Comparison of ENCODE assay signal across 8 cellular contexts in genomic region chr11:16604784-16605439, GRCh38.
DNase-seq lines count a peak whose midpoint lies in the region; ATAC-seq and TF ChIP-seq lines count a peak whose summit lies in the region.

No MANE protein-coding gene starts in this region.

- H3K4me3 Mint-ChIP-seq in IgD-negative memory B cell (peak overlapping the region; percentile 37 to 78 (median 67)), progenitor cell of endocrine pancreas (ENCODE audit: low read depth) (peak overlapping the region; percentile 83)
- H3K4me3 Mint-ChIP-seq in activated naive CD8-positive, alpha-beta T cell treated with anti-CD3 and anti-CD28 coated beads, Interleukin-2, amount 10 ng/mL, durations not matched to agents 7 days and 5 days, result peak overlapping the region; percentile 35

- peaks cover 44% of the 10 kb centered on the region for H3K27me3 Mint-ChIP-seq in IgD-negative memory B cell
- peaks cover 55% of the 10 kb centered on the region for H3K27me3 Mint-ChIP-seq in activated naive CD8-positive, alpha-beta T cell treated with anti-CD3 and anti-CD28 coated beads, Interleukin-2, amount 10 ng/mL, durations not matched to agents 7 days and 5 days
- H3K27me3 Mint-ChIP-seq in progenitor cell of endocrine pancreas, result peaks cover 31% of the 10 kb centered on the region

- H3K9me3 ChIP-seq in heart right ventricle, result no peaks in the 10 kb centered on the region

- TF ChIP-seq CTCF in heart right ventricle (IDR thresholded peaks at IDR 0.05) (no peak), progenitor cell of endocrine pancreas (IDR thresholded peaks at IDR 0.05; ENCODE audit: unreplicated experiment) (no peak)

- H3K4me1 ChIP-seq in heart right ventricle, result peaks cover 0 to 52% (median 17%) of the 10 kb centered on the region in 9 donors

- H3K4me1 Mint-ChIP-seq in IgD-negative memory B cell (peaks cover 8 to 10% (median 10%) of the 10 kb centered on the region in 3 donors), progenitor cell of endocrine pancreas (ENCODE audit: low read depth) (peaks cover 12% of the 10 kb centered on the region)
- H3K4me1 Mint-ChIP-seq in activated naive CD8-positive, alpha-beta T cell treated with anti-CD3 and anti-CD28 coated beads, Interleukin-2, amount 10 ng/mL, durations not matched to agents 7 days and 5 days, result peaks cover 11% of the 10 kb centered on the region

- H3K4me3 ChIP-seq in heart right ventricle, result peak overlapping the region; percentile 57 to 95 (median 84)

- no peaks in the 10 kb centered on the region for H3K36me3 ChIP-seq in heart right ventricle

- POLR2A ChIA-PET in activated naive CD8-positive, alpha-beta T cell treated with anti-CD3 and anti-CD28 coated beads, Interleukin-2, amount 10 ng/mL, durations not matched to agents 7 days and 5 days (lab: Charles Lee), result interaction anchor here (0.8 to 1.0 kb wide), 2 partner anchors 9 to 11 kb away, joined by 3 read pairs; no protein-coding TSS in a partner anchor

- intact Hi-C loops in heart right ventricle (cut with DNase I), result loop anchor here in 9 of 10 donors (5.0 to 10.0 kb wide), 14 partner anchors 140 to 960 kb away; partner anchors contain the start of gene SOX6 (in 4 of the 9)

- H3K36me3 Mint-ChIP-seq in IgD-negative memory B cell (peaks cover 5% of the 10 kb centered on the region), progenitor cell of endocrine pancreas (ENCODE audit: insufficient read depth) (no peaks in the 10 kb centered on the region)
- H3K36me3 Mint-ChIP-seq in activated naive CD8-positive, alpha-beta T cell treated with anti-CD3 and anti-CD28 coated beads, Interleukin-2, amount 10 ng/mL, durations not matched to agents 7 days and 5 days, result no peaks in the 10 kb centered on the region

- H3K9me3 Mint-ChIP-seq in IgD-negative memory B cell (peaks cover 3 to 13% (median 4%) of the 10 kb centered on the region in 3 donors), progenitor cell of endocrine pancreas (ENCODE audit: low read depth) (no peaks in the 10 kb centered on the region)
- no peaks in the 10 kb centered on the region for H3K9me3 Mint-ChIP-seq in activated naive CD8-positive, alpha-beta T cell treated with anti-CD3 and anti-CD28 coated beads, Interleukin-2, amount 10 ng/mL, durations not matched to agents 7 days and 5 days

- 1% methylated on average over 59 of the region's 59 CpGs for WGBS in heart right ventricle, 2 donors

- DNase-seq in EH (ENCODE audit: low read depth) (peak; percentile 58), heart right ventricle (peak; percentile 46 to 67), progenitor cell of endocrine pancreas (ENCODE audit: low spot score, unreplicated experiment) (no peak)
- peak; percentile 34 for DNase-seq in activated naive CD8-positive, alpha-beta T cell treated with anti-CD3 and anti-CD28 coated beads, Interleukin-2, amount 10 ng/mL, durations not matched to agents 7 days and 5 days

- peaks cover 0 to 95% (median 0%) of the 10 kb centered on the region in 7 donors for H3K27me3 ChIP-seq in heart right ventricle

- peak overlapping the region in 2 of 3 donors; percentile 43 to 81 for H3K27ac Mint-ChIP-seq in IgD-negative memory B cell
- H3K27ac Mint-ChIP-seq in activated naive CD8-positive, alpha-beta T cell treated with anti-CD3 and anti-CD28 coated beads, Interleukin-2, amount 10 ng/mL, durations not matched to agents 7 days and 5 days, result no peak overlapping the region
- peak overlapping the region; percentile 94 for H3K27ac Mint-ChIP-seq in progenitor cell of endocrine pancreas

- no peak for ATAC-seq in activated naive CD8-positive, alpha-beta T cell treated with anti-CD3 and anti-CD28 coated beads, Interleukin-2, amount 10 ng/mL, durations not matched to agents 7 days and 5 days (ENCODE audit: low read depth)
- ATAC-seq in heart right ventricle, result peak; percentile 3 to 48 (median 26)
- no peak for ATAC-seq in HG02938 (IDR thresholded peaks at IDR 0.05; ENCODE audit: unreplicated experiment)
- ATAC-seq in HG02852 (IDR thresholded peaks at IDR 0.05; ENCODE audit: unreplicated experiment), result no peak
- no peak for ATAC-seq in HG03039 (IDR thresholded peaks at IDR 0.05; ENCODE audit: unreplicated experiment)

- peak overlapping the region; percentile 85 to 99 (median 98) for H3K27ac ChIP-seq in heart right ventricle

Comparison
In these comparisons a context has a peak if more than half of its experiments do, and no peak if none do; other contexts are left out.
1. ATAC-seq: peak in heart right ventricle (8 of 8); none in activated naive CD8-positive, alpha-beta T cell treated with anti-CD3 and anti-CD28 coated beads, Interleukin-2, amount 10 ng/mL, durations not matched to agents 7 days and 5 days (single experiment), HG02938 (single experiment), HG02852 (single experiment) and HG03039 (single experiment).
2. Peak in every context shown above with its lines, with median percentiles within 50 percentile points of each other: H3K4me3 Mint-ChIP-seq.